ENCODE assay signal across 32 cellular contexts in genomic region chr6:7881765-7882500, GRCh38. TPM values are rescaled to one million over a fixed set of nuclear protein-coding genes. Genes with fewer than 3 reads are reported as not detected.
DNase-seq lines count a peak whose midpoint lies in the region; ATAC-seq and TF ChIP-seq lines count a peak whose summit lies in the region.
"Had no signal": no experiment of that assay in that cellular context is flagged by ENCODE, and none has a peak within 500 bp of the region (broad histone marks: within the 10 kb centered on the region; RNA-seq: fewer than 3 reads in every experiment).

No MANE protein-coding gene starts in this region.

- H3K4me3 Mint-ChIP-seq in Calu3 (ENCODE audit: low read depth, unreplicated experiment), result no peak overlapping the region
- H3K4me3 Mint-ChIP-seq: activated CD4-positive, alpha-beta T cell treated with anti-CD3 and anti-CD28 coated beads, Interleukin-2, amount 10 ng/mL, durations not matched to agents 24 days and 14 days; activated T-cell treated with anti-CD3 and anti-CD28 coated beads, Interleukin-2, amount 50 U/mL, for 24 hours; immature natural killer cell; mesothelial cell of epicardium; naive thymus-derived CD4-positive, alpha-beta T cell; stimulated activated naive CD8-positive, alpha-beta T cell treated with anti-CD3 and anti-CD28 coated beads, Interleukin-15, amount 100 ng/mL, for 72 hours had no signal

- no peak overlapping the region for H3K9ac ChIP-seq in MM.1S (ENCODE audit: low read length)
- H3K9ac ChIP-seq in trophoblast cell (ENCODE audit: low read length), result no peak overlapping the region
- H3K9ac ChIP-seq: BLaER1 had no signal

- intact Hi-C loops in Calu3 (cut with micrococcal nuclease; ENCODE audit: unreplicated experiment), result loop anchor here (10.0 kb wide), 1 partner anchor 157 kb away; the partner anchor contains the start of gene BMP6
- intact Hi-C loops in left colon (cut with DNase I, micrococcal nuclease), result no loop called here

- CTCF ChIA-PET in Calu3 (lab: Charles Lee), result no interaction called here

- TF ChIP-seq CTCF in Calu3 (IDR thresholded peaks at IDR 0.05; ENCODE audit: unreplicated experiment) (no peak), MM.1S (IDR thresholded peaks at IDR 0.05; ENCODE audit: low read length) (no peak), epithelial cell of proximal tubule (conservative IDR thresholded peaks at IDR 0.05; ENCODE audit: low read depth, low read length) (no peak), brain microvascular endothelial cell (IDR thresholded peaks at IDR 0.05; ENCODE audit: low read depth, low read length, missing control alignments) (no peak)

- no peaks in the 10 kb centered on the region for H3K79me1 ChIP-seq in trophoblast cell (ENCODE audit: low read length)

- DNase-seq in Calu3, result no peak
- no peak for DNase-seq in MM.1S
- peak; percentile 30 for DNase-seq in epithelial cell of proximal tubule (ENCODE audit: low read depth)
- peak; percentile 56 to 85 for DNase-seq in trophoblast cell
- DNase-seq in left colon, result no peak
- DNase-seq in brain microvascular endothelial cell, result no peak
- DNase-seq in NCI-H2171 treated with DMSO at 0.1 percent for 48 hours (lab: John Stamatoyannopoulos, UW), result no peak
- DNase-seq: activated CD4-positive, alpha-beta T cell treated with anti-CD3 and anti-CD28 coated beads, Interleukin-2, amount 10 ng/mL, durations not matched to agents 24 days and 14 days; activated T-cell treated with anti-CD3 and anti-CD28 coated beads, Interleukin-2, amount 50 U/mL, for 24 hours; colonic mucosa; effector memory CD4-positive, alpha-beta T cell; foreskin melanocyte; GF-D8; hypothalamus; immature natural killer cell; Kasumi-1; left lung; MV-4-11; naive thymus-derived CD4-positive, alpha-beta T cell; NCI-H1436 treated with DMSO at 0.1 percent for 48 hours; NCI-H2107; NCI-H510A; nucleus accumbens; PC-3; SHP77; stimulated activated naive CD8-positive, alpha-beta T cell treated with anti-CD3 and anti-CD28 coated beads, Interleukin-15, amount 100 ng/mL, for 72 hours; T-helper 9 cell; thyroid gland had no signal

- in situ Hi-C loops in brain microvascular endothelial cell (cut with HindIII; ENCODE audit: low pct_ligation_motif_present, low sequenced_read_pairs), result no loop called here

- TSS peak; percentile 53 for BruUV-seq in Calu3 (replicated peaks; lab: Mats Ljungman, UMichigan)

- H3K79me2 ChIP-seq in MM.1S (ENCODE audit: low read length) (peaks cover 24% of the 10 kb centered on the region), trophoblast cell (ENCODE audit: control insufficient read depth, insufficient read depth, low read length, poor library complexity) (no peaks in the 10 kb centered on the region)

- peaks cover 77% of the 10 kb centered on the region for H4K20me1 ChIP-seq in MM.1S (ENCODE audit: insufficient read depth, low read length)

- H2BK120ac ChIP-seq in trophoblast cell (ENCODE audit: insufficient read depth, low read length, poor library complexity), result no peak overlapping the region

- H3K27ac ChIP-seq in MM.1S (ENCODE audit: low read length), result peak overlapping the region; percentile 100; the same call in 1 of the 2 replicates
- no peak overlapping the region for H3K27ac ChIP-seq in trophoblast cell (ENCODE audit: low read depth, low read length)
- H3K27ac ChIP-seq in brain microvascular endothelial cell, result no peak overlapping the region
- H3K27ac ChIP-seq: BLaER1, colonic mucosa, esophagus muscularis mucosa, left lung, prostate gland, thyroid gland had no signal

- H3K4me1 ChIP-seq in MM.1S (ENCODE audit: low read length), result 0 out of 2 replicates have a peak, but pooled peaks cover 5% of the 10 kb centered on the region
- H3K4me1 ChIP-seq in trophoblast cell (ENCODE audit: control insufficient read depth in 1 of 2, insufficient read depth in 2 of 2, low read length in 2 of 2), result no peaks in the 10 kb centered on the region
- H3K4me1 ChIP-seq: BLaER1, colonic mucosa, esophagus muscularis mucosa, left lung, prostate gland, thyroid gland had no signal

- H3K4me2 ChIP-seq in MM.1S (ENCODE audit: low read depth, low read length), result no peak overlapping the region
- no peak overlapping the region for H3K4me2 ChIP-seq in trophoblast cell (ENCODE audit: low read length)
- H3K4me2 ChIP-seq: BLaER1 had no signal

- H3K4me1 Mint-ChIP-seq in Calu3 (ENCODE audit: low read depth, unreplicated experiment), result peaks cover 22% of the 10 kb centered on the region
- H3K4me1 Mint-ChIP-seq: activated CD4-positive, alpha-beta T cell treated with anti-CD3 and anti-CD28 coated beads, Interleukin-2, amount 10 ng/mL, durations not matched to agents 24 days and 14 days; immature natural killer cell; mesothelial cell of epicardium; naive thymus-derived CD4-positive, alpha-beta T cell; stimulated activated naive CD8-positive, alpha-beta T cell treated with anti-CD3 and anti-CD28 coated beads, Interleukin-15, amount 100 ng/mL, for 72 hours had no signal

- no peak overlapping the region for H3K27ac Mint-ChIP-seq in Calu3 (ENCODE audit: unreplicated experiment)
- H3K27ac Mint-ChIP-seq: activated CD4-positive, alpha-beta T cell treated with anti-CD3 and anti-CD28 coated beads, Interleukin-2, amount 10 ng/mL, durations not matched to agents 24 days and 14 days; activated T-cell treated with anti-CD3 and anti-CD28 coated beads, Interleukin-2, amount 50 U/mL, for 24 hours; immature natural killer cell; mesothelial cell of epicardium; naive thymus-derived CD4-positive, alpha-beta T cell had no signal

- no peak overlapping the region for H4K12ac ChIP-seq in trophoblast cell (ENCODE audit: low read depth, low read length)

- H3K9me2 ChIP-seq in MM.1S (replicated peaks; ENCODE audit: insufficient read depth, low read length), result no peaks in the 10 kb centered on the region

- H2BK12ac ChIP-seq in trophoblast cell (ENCODE audit: low read length), result no peak overlapping the region

- H3K4ac ChIP-seq in trophoblast cell (ENCODE audit: low read depth, low read length), result no peak overlapping the region

- H3F3A ChIP-seq in MM.1S (ENCODE audit: insufficient read depth, low read length), result peaks cover 100% of the 10 kb centered on the region

- no peak overlapping the region for H4K91ac ChIP-seq in trophoblast cell (ENCODE audit: low read depth, low read length)

- no peak overlapping the region for H3K14ac ChIP-seq in trophoblast cell (ENCODE audit: low read length)

- H3K18ac ChIP-seq in trophoblast cell (ENCODE audit: low read length), result no peak overlapping the region

- no peak overlapping the region for H3K4me3 ChIP-seq in MM.1S (ENCODE audit: low read length)
- no peak overlapping the region for H3K4me3 ChIP-seq in epithelial cell of proximal tubule (ENCODE audit: low read depth, low read length)
- H3K4me3 ChIP-seq in trophoblast cell (ENCODE audit: low read depth, low read length), result no peak overlapping the region
- H3K4me3 ChIP-seq in brain microvascular endothelial cell (ENCODE audit: low read depth, low read length), result no peak overlapping the region
- H3K4me3 ChIP-seq: BLaER1, colonic mucosa, esophagus muscularis mucosa, left lung, prostate gland, thyroid gland had no signal

- WGBS in trophoblast cell (ENCODE audit: extremely low coverage, insufficient coverage, insufficient read length), result no CpG with 5 or more reads among the region's 8 CpGs

- H2AFZ ChIP-seq in MM.1S (ENCODE audit: low read length) (no peak overlapping the region), trophoblast cell (ENCODE audit: insufficient read depth, low read length, poor library complexity) (no peak overlapping the region)

- peaks cover 28% of the 10 kb centered on the region for H3K36me3 Mint-ChIP-seq in Calu3 (ENCODE audit: insufficient read depth, unreplicated experiment)

- no peaks in the 10 kb centered on the region for H3K27me3 Mint-ChIP-seq in Calu3 (ENCODE audit: unreplicated experiment)
- H3K27me3 Mint-ChIP-seq: activated CD4-positive, alpha-beta T cell treated with anti-CD3 and anti-CD28 coated beads, Interleukin-2, amount 10 ng/mL, durations not matched to agents 24 days and 14 days; activated T-cell treated with anti-CD3 and anti-CD28 coated beads, Interleukin-2, amount 50 U/mL, for 24 hours; naive thymus-derived CD4-positive, alpha-beta T cell; stimulated activated naive CD8-positive, alpha-beta T cell treated with anti-CD3 and anti-CD28 coated beads, Interleukin-15, amount 100 ng/mL, for 72 hours had no signal

- no peak overlapping the region for H4K8ac ChIP-seq in trophoblast cell (ENCODE audit: low read depth, low read length)

- H3K27me3 ChIP-seq in MM.1S (replicated peaks; ENCODE audit: insufficient read depth, low read length) (no peaks in the 10 kb centered on the region), trophoblast cell (ENCODE audit: insufficient read depth, low read length) (no peaks in the 10 kb centered on the region), brain microvascular endothelial cell (replicated peaks) (no peaks in the 10 kb centered on the region)
- H3K27me3 ChIP-seq: BLaER1, colonic mucosa, esophagus muscularis mucosa, left lung, thyroid gland had no signal

- no peak overlapping the region for H2BK5ac ChIP-seq in trophoblast cell (ENCODE audit: low read depth, low read length, poor library complexity)

- no peak overlapping the region for H3K23ac ChIP-seq in trophoblast cell (ENCODE audit: low read length)

- peaks cover 52% of the 10 kb centered on the region for H3K36me3 ChIP-seq in MM.1S (replicated peaks; ENCODE audit: insufficient read depth, low read length)
- H3K36me3 ChIP-seq in trophoblast cell (ENCODE audit: control insufficient read depth in 1 of 2, insufficient read depth in 2 of 2, low read length in 2 of 2), result peaks cover 29 to 59% of the 10 kb centered on the region in 2 experiments
- peaks cover 62% of the 10 kb centered on the region for H3K36me3 ChIP-seq in brain microvascular endothelial cell (replicated peaks)

- H3K9me3 ChIP-seq in MM.1S (replicated peaks; ENCODE audit: insufficient read depth, low read length) (no peaks in the 10 kb centered on the region), trophoblast cell (ENCODE audit: insufficient read depth, low read depth, low read length) (no peaks in the 10 kb centered on the region)
- H3K9me3 ChIP-seq: BLaER1, colonic mucosa, esophagus muscularis mucosa, left lung, prostate gland, thyroid gland had no signal

- no peak for ATAC-seq in left colon
- ATAC-seq: left lung; naive thymus-derived CD4-positive, alpha-beta T cell; PC-3; stimulated activated naive CD8-positive, alpha-beta T cell treated with anti-CD3 and anti-CD28 coated beads, Interleukin-15, amount 100 ng/mL, for 72 hours had no signal

- H3K9me3 Mint-ChIP-seq in Calu3 (ENCODE audit: low read depth, unreplicated experiment), result no peaks in the 10 kb centered on the region
- H3K9me3 Mint-ChIP-seq: activated CD4-positive, alpha-beta T cell treated with anti-CD3 and anti-CD28 coated beads, Interleukin-2, amount 10 ng/mL, durations not matched to agents 24 days and 14 days; activated T-cell treated with anti-CD3 and anti-CD28 coated beads, Interleukin-2, amount 50 U/mL, for 24 hours; immature natural killer cell; mesothelial cell of epicardium; stimulated activated naive CD8-positive, alpha-beta T cell treated with anti-CD3 and anti-CD28 coated beads, Interleukin-15, amount 100 ng/mL, for 72 hours had no signal

- no peak overlapping the region for H2AK5ac ChIP-seq in trophoblast cell (ENCODE audit: low read length)

RNA-seq across cellular contexts. Expression of gene TXNDC5, which starts 28.7 kb away (rescaled TPM):
- 81.3 and 111 TPM in 2 replicates for total RNA-seq in Calu3 (2022)
- 317 and 323 TPM in 2 replicates for total RNA-seq in epithelial cell of proximal tubule
- 163 and 167 TPM in 2 replicates for polyA plus RNA-seq in trophoblast cell (2013)
- total RNA-seq in left colon, result 100 to 1,000 TPM in 1 of 2 donors, 10 to 100 TPM in 1; 74.8 to 128 TPM

Comparison
In these comparisons a context has a peak if more than half of its experiments do, and no peak if none do; other contexts are left out.
1. DNase-seq: peak in epithelial cell of proximal tubule (single experiment) and trophoblast cell (2 of 2); none in Calu3 (single experiment), MM.1S (single experiment), left colon (0 of 2), brain microvascular endothelial cell (single experiment) and NCI-H2171 treated with DMSO at 0.1 percent for 48 hours (single experiment).